Comparison of ENCODE assay signal across 11 cellular contexts in genomic region chr4:153705743-153706468, GRCh38. TPM values are rescaled to one million over a fixed set of nuclear protein-coding genes. Genes with fewer than 3 reads are reported as not detected.
DNase-seq lines count a peak whose midpoint lies in the region; ATAC-seq, FAIRE-seq and TF ChIP-seq lines count a peak whose summit lies in the region.
"Had no signal": no experiment of that assay in that cellular context is flagged by ENCODE, and none has a peak within 500 bp of the region (broad histone marks: within the 10 kb centered on the region; RNA-seq: fewer than 3 reads in every experiment).

No MANE protein-coding gene starts in this region.

- H3K4me3 ChIP-seq in left lung: no peak overlapping the region
- H3K4me3 ChIP-seq: adrenal gland, prostate gland had no signal

- H3K27ac ChIP-seq in left lung: no peak overlapping the region
- H3K27ac ChIP-seq: prostate gland had no signal

- intact Hi-C loops in activated T-helper 1 cell treated with anti-CD3 and anti-CD28 coated beads, Interleukin-12 subunit alpha, Interleukin-12 subunit beta, Interleukin-2, Interleukin-4 antibody, amounts not matched to agents 30 ng/mL and 10 ng/mL and 1 ng/mL, durations not matched to agents 14 hours and 24 hours and 36 hours (cut with micrococcal nuclease): no loop called here
- intact Hi-C loops in left lung (cut with DNase I): no loop called here

- H3K27ac Mint-ChIP-seq in activated T-helper 1 cell treated with anti-CD3 and anti-CD28 coated beads, Interleukin-12 subunit alpha, Interleukin-12 subunit beta, Interleukin-2, Interleukin-4 antibody, amounts not matched to agents 30 ng/mL and 10 ng/mL and 1 ng/mL, durations not matched to agents 14 hours and 24 hours and 36 hours: peak overlapping the region; percentile 59

- H3K9me3 ChIP-seq in left lung: no peaks in the 10 kb centered on the region
- H3K9me3 ChIP-seq: adrenal gland, prostate gland had no signal

- no peak for TF ChIP-seq CTCF in left lung (IDR thresholded peaks at IDR 0.05)

- ATAC-seq in GM18867 (IDR thresholded peaks at IDR 0.05; ENCODE audit: unreplicated experiment) (peak; percentile 60), GM21723 (IDR thresholded peaks at IDR 0.05; ENCODE audit: unreplicated experiment) (peak; percentile 91), HG03520 (IDR thresholded peaks at IDR 0.05; ENCODE audit: unreplicated experiment) (peak; percentile 66), left lung (no peak), left lobe of liver (no peak)

- no peaks in the 10 kb centered on the region for H3K9me3 Mint-ChIP-seq in activated T-helper 1 cell treated with anti-CD3 and anti-CD28 coated beads, Interleukin-12 subunit alpha, Interleukin-12 subunit beta, Interleukin-2, Interleukin-4 antibody, amounts not matched to agents 30 ng/mL and 10 ng/mL and 1 ng/mL, durations not matched to agents 14 hours and 24 hours and 36 hours

- no peak for TF ChIP-seq POLR2A in H54 (IDR thresholded peaks at IDR 0.05; ENCODE audit: low read depth, low read length)

- no peak for FAIRE-seq in H54 (lab: Jason Lieb, UNC)

- no peak overlapping the region for H3K4me3 Mint-ChIP-seq in activated T-helper 1 cell treated with anti-CD3 and anti-CD28 coated beads, Interleukin-12 subunit alpha, Interleukin-12 subunit beta, Interleukin-2, Interleukin-4 antibody, amounts not matched to agents 30 ng/mL and 10 ng/mL and 1 ng/mL, durations not matched to agents 14 hours and 24 hours and 36 hours

- peaks cover 17% of the 10 kb centered on the region for H3K4me1 Mint-ChIP-seq in activated T-helper 1 cell treated with anti-CD3 and anti-CD28 coated beads, Interleukin-12 subunit alpha, Interleukin-12 subunit beta, Interleukin-2, Interleukin-4 antibody, amounts not matched to agents 30 ng/mL and 10 ng/mL and 1 ng/mL, durations not matched to agents 14 hours and 24 hours and 36 hours (ENCODE audit: low read depth)

- H3K36me3 Mint-ChIP-seq in activated T-helper 1 cell treated with anti-CD3 and anti-CD28 coated beads, Interleukin-12 subunit alpha, Interleukin-12 subunit beta, Interleukin-2, Interleukin-4 antibody, amounts not matched to agents 30 ng/mL and 10 ng/mL and 1 ng/mL, durations not matched to agents 14 hours and 24 hours and 36 hours (ENCODE audit: low read depth): peaks cover 3% of the 10 kb centered on the region

- peaks cover 2 to 31% of the 10 kb centered on the region in 2 donors for H3K4me1 ChIP-seq in left lung
- H3K4me1 ChIP-seq: adrenal gland, prostate gland had no signal

- H3K27me3 ChIP-seq in left lung: no peaks in the 10 kb centered on the region
- H3K27me3 ChIP-seq: adrenal gland had no signal

- H3K36me3 ChIP-seq in left lung: peaks cover 0 to 75% of the 10 kb centered on the region in 2 donors
- H3K36me3 ChIP-seq: adrenal gland, prostate gland had no signal

- H3K27me3 Mint-ChIP-seq in activated T-helper 1 cell treated with anti-CD3 and anti-CD28 coated beads, Interleukin-12 subunit alpha, Interleukin-12 subunit beta, Interleukin-2, Interleukin-4 antibody, amounts not matched to agents 30 ng/mL and 10 ng/mL and 1 ng/mL, durations not matched to agents 14 hours and 24 hours and 36 hours (ENCODE audit: insufficient read depth): peaks cover 8% of the 10 kb centered on the region

- no peak for DNase-seq in activated T-helper 1 cell treated with anti-CD3 and anti-CD28 coated beads, Interleukin-12 subunit alpha, Interleukin-12 subunit beta, Interleukin-2, Interleukin-4 antibody, amounts not matched to agents 30 ng/mL and 10 ng/mL and 1 ng/mL, durations not matched to agents 14 hours and 24 hours and 36 hours (ENCODE audit: low spot score)
- DNase-seq in glomerular visceral epithelial cell (ENCODE audit: extremely low spot score) (no peak), H54 (ENCODE audit: insufficient read length, low spot score) (no peak), left lung (no peak), left lobe of liver (ENCODE audit: low spot score) (no peak)
- DNase-seq: adrenal gland, NCI-H2171 had no signal

RNA-seq across cellular contexts. Expression of gene TLR2, which starts 21.8 kb away (rescaled TPM):
- 0.49 and 1.0 TPM in 2 replicates for total RNA-seq in activated T-helper 1 cell treated with anti-CD3 and anti-CD28 coated beads, Interleukin-12 subunit alpha, Interleukin-12 subunit beta, Interleukin-2, Interleukin-4 antibody, amounts not matched to agents 30 ng/mL and 10 ng/mL and 1 ng/mL, durations not matched to agents 14 hours and 24 hours and 36 hours
- total RNA-seq in left lung (100 to 1,000 TPM in 1 of 2 donors, 10 to 100 TPM in 1; 77.7 to 170 TPM), left lobe of liver (5.0 TPM)

RNA-seq across cellular contexts. Expression of gene RNF175, which starts 53.9 kb away (rescaled TPM):
- not detected in 2 replicates for total RNA-seq in activated T-helper 1 cell treated with anti-CD3 and anti-CD28 coated beads, Interleukin-12 subunit alpha, Interleukin-12 subunit beta, Interleukin-2, Interleukin-4 antibody, amounts not matched to agents 30 ng/mL and 10 ng/mL and 1 ng/mL, durations not matched to agents 14 hours and 24 hours and 36 hours
- total RNA-seq in left lung: under 1 TPM in 1 of 2 donors, not detected in 1; 0.23 TPM
- total RNA-seq in left lobe of liver: not detected

Comparison
In these comparisons a context has a peak if more than half of its experiments do, and no peak if none do; other contexts are left out.
1. ATAC-seq: peak in GM18867 (single experiment), GM21723 (single experiment) and HG03520 (single experiment); none in left lung (single experiment) and left lobe of liver (single experiment).
2. RNA of gene TLR2, which starts 21.8 kb away (total RNA-seq): 77.7 to 170 TPM in left lung; 5.0 TPM in left lobe of liver (single experiment) and 0.49 to 1.0 TPM in activated T-helper 1 cell treated with anti-CD3 and anti-CD28 coated beads, Interleukin-12 subunit alpha, Interleukin-12 subunit beta, Interleukin-2, Interleukin-4 antibody, amounts not matched to agents 30 ng/mL and 10 ng/mL and 1 ng/mL, durations not matched to agents 14 hours and 24 hours and 36 hours; every median in the first group is over 10 times any median in the second.